1 cellular context compared by ENCODE assay signal in genomic region chr21:29232601-29233541, GRCh38.
TF ChIP-seq lines count a peak whose summit lies in the region.

No MANE protein-coding gene starts in this region.

TF ChIP-seq in K562, 482 proteins besides CTCF, POLR2A, EP300 and RAD21 (continued from another document):
- TF ChIP-seq CLOCK (CRISPR knock-in tag; IDR thresholded peaks at IDR 0.05; ENCODE audit: borderline replicate concordance) (no peak), SIN3B (IDR thresholded peaks at IDR 0.05; ENCODE audit: low read depth) (no peak), NCOR1 (IDR thresholded peaks at IDR 0.05) (peak; percentile 78), ZNF584 (CRISPR knock-in tag; IDR thresholded peaks at IDR 0.05; ENCODE audit: low read depth) (no peak), FOSL1 (tag; conservative IDR thresholded peaks at IDR 0.05) (peak; percentile 92), MEIS2 (IDR thresholded peaks at IDR 0.05; ENCODE audit: partially characterized antibody) (peak; percentile 70), MLX (CRISPR knock-in tag; conservative IDR thresholded peaks at IDR 0.05) (no peak)
